In genomic region chr21:33069994-33070811, GRCh38 we compare ENCODE assay signal across 8 cellular contexts. TPM values are rescaled to one million over a fixed set of nuclear protein-coding genes. Genes with fewer than 3 reads are reported as not detected.
A peak's percentile ranks its signal among the peaks of the same experiment; 100 is the strongest.
DNase-seq lines count a peak whose midpoint lies in the region; ATAC-seq, FAIRE-seq and TF ChIP-seq lines count a peak whose summit lies in the region.

A gene with protein sequence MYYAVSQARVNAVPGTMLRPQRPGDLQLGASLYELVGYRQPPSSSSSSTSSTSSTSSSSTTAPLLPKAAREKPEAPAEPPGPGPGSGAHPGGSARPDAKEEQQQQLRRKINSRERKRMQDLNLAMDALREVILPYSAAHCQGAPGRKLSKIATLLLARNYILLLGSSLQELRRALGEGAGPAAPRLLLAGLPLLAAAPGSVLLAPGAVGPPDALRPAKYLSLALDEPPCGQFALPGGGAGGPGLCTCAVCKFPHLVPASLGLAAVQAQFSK (plus strand): TSS chr21:33070141. CDS start chr21:33070247, 106 bp downstream.

- H3K4me3 Mint-ChIP-seq in activated CD8-positive, alpha-beta T cell treated with anti-CD3 and anti-CD28 coated beads, Interleukin-2, amount 10 ng/mL, durations not matched to agents 7 days and 5 days, result peak within 1 kb of the TSS; percentile 71
- H3K4me3 Mint-ChIP-seq in nephron progenitor cell, result peak within 1 kb of the TSS; percentile 68

- peaks cover 80% of the 10 kb centered on the region for H3K27me3 Mint-ChIP-seq in activated CD8-positive, alpha-beta T cell treated with anti-CD3 and anti-CD28 coated beads, Interleukin-2, amount 10 ng/mL, durations not matched to agents 7 days and 5 days (ENCODE audit: low read depth)
- H3K27me3 Mint-ChIP-seq in nephron progenitor cell (ENCODE audit: low read depth, poor library complexity), result peaks cover 98% of the 10 kb centered on the region

- H3K27ac Mint-ChIP-seq in activated CD8-positive, alpha-beta T cell treated with anti-CD3 and anti-CD28 coated beads, Interleukin-2, amount 10 ng/mL, durations not matched to agents 7 days and 5 days, result no peak within 1 kb of the TSS
- no peak within 1 kb of the TSS for H3K27ac Mint-ChIP-seq in nephron progenitor cell

- peak; percentile 32 for DNase-seq in GM12865 (ENCODE audit: low read depth)
- peak; percentile 22 for DNase-seq in NCI-H1092 treated with DMSO at 0.1 percent for 48 hours (lab: John Stamatoyannopoulos, UW)
- peak; percentile 31 for DNase-seq in activated CD8-positive, alpha-beta T cell treated with anti-CD3 and anti-CD28 coated beads, Interleukin-2, amount 10 ng/mL, durations not matched to agents 7 days and 5 days
- DNase-seq in fibroblast of mammary gland (ENCODE audit: low read depth), result peak; percentile 8
- peak; percentile 69 for DNase-seq in nephron progenitor cell
- DNase-seq in urothelium cell line (ENCODE audit: low spot score), result peak; percentile 92
- no peak for DNase-seq in HK-2 (ENCODE audit: unreplicated experiment)

- H3K9me3 Mint-ChIP-seq in activated CD8-positive, alpha-beta T cell treated with anti-CD3 and anti-CD28 coated beads, Interleukin-2, amount 10 ng/mL, durations not matched to agents 7 days and 5 days (ENCODE audit: insufficient read depth), result no peaks in the 10 kb centered on the region
- peaks cover 17% of the 10 kb centered on the region for H3K9me3 Mint-ChIP-seq in nephron progenitor cell

- peak; percentile 64 for ATAC-seq in activated CD8-positive, alpha-beta T cell treated with anti-CD3 and anti-CD28 coated beads, Interleukin-2, amount 10 ng/mL, durations not matched to agents 7 days and 5 days
- no peak for ATAC-seq in GM18873 (IDR thresholded peaks at IDR 0.05; ENCODE audit: low FRiP score, unreplicated experiment)

- CTCF ChIA-PET in activated CD8-positive, alpha-beta T cell treated with anti-CD3 and anti-CD28 coated beads, Interleukin-2, amount 10 ng/mL, durations not matched to agents 7 days and 5 days (lab: Charles Lee), result no interaction called here

- H3K36me3 Mint-ChIP-seq in activated CD8-positive, alpha-beta T cell treated with anti-CD3 and anti-CD28 coated beads, Interleukin-2, amount 10 ng/mL, durations not matched to agents 7 days and 5 days (ENCODE audit: low read depth), result peaks cover 5% of the 10 kb centered on the region
- no peaks in the 10 kb centered on the region for H3K36me3 Mint-ChIP-seq in nephron progenitor cell (ENCODE audit: low read depth)

- FAIRE-seq in urothelium cell line (lab: Jason Lieb, UNC), result no peak

- H3K4me3 ChIP-seq in GM12865 (ENCODE audit: low read depth, low read length) (peak within 1 kb of the TSS; percentile 16), fibroblast of mammary gland (ENCODE audit: control insufficient read depth, low read depth, low read length) (no peak within 1 kb of the TSS)

- POLR2A ChIA-PET in activated CD8-positive, alpha-beta T cell treated with anti-CD3 and anti-CD28 coated beads, Interleukin-2, amount 10 ng/mL, durations not matched to agents 7 days and 5 days (lab: Charles Lee), result no interaction called here

- no peak for TF ChIP-seq CTCF in GM12865 (IDR thresholded peaks at IDR 0.05; ENCODE audit: insufficient read depth, low read depth, low read length, missing control alignments)
- TF ChIP-seq CTCF in fibroblast of mammary gland (conservative IDR thresholded peaks at IDR 0.05; ENCODE audit: control insufficient read depth, insufficient read depth, low read depth, low read length), result no peak
- TF ChIP-seq CTCF in nephron progenitor cell (IDR thresholded peaks at IDR 0.05), result no peak

- peaks cover 18% of the 10 kb centered on the region for H3K4me1 Mint-ChIP-seq in activated CD8-positive, alpha-beta T cell treated with anti-CD3 and anti-CD28 coated beads, Interleukin-2, amount 10 ng/mL, durations not matched to agents 7 days and 5 days (ENCODE audit: low read depth)
- H3K4me1 Mint-ChIP-seq in nephron progenitor cell, result peaks cover 12% of the 10 kb centered on the region

RNA-seq across cellular contexts. Expression of the gene that starts here (rescaled TPM):
- not detected for total RNA-seq in activated CD8-positive, alpha-beta T cell treated with anti-CD3 and anti-CD28 coated beads, Interleukin-2, amount 10 ng/mL, durations not matched to agents 7 days and 5 days

Comparison
In these comparisons a context has a peak if more than half of its experiments do, and no peak if none do; other contexts are left out.
1. Peak in DNase-seq and ATAC-seq in activated CD8-positive, alpha-beta T cell treated with anti-CD3 and anti-CD28 coated beads, Interleukin-2, amount 10 ng/mL, durations not matched to agents 7 days and 5 days; RNA of the gene not detected or under 1 TPM.